ENCODE assay signal across 18 cellular contexts in genomic region chr7:45460379-45460778, GRCh38.
DNase-seq lines count a peak whose midpoint lies in the region; ATAC-seq and TF ChIP-seq lines count a peak whose summit lies in the region.
"Had no signal": no experiment of that assay in that cellular context is flagged by ENCODE, and none has a peak within 500 bp of the region (broad histone marks: within the 10 kb centered on the region; RNA-seq: fewer than 3 reads in every experiment).

No MANE protein-coding gene starts in this region.

- peak overlapping the region; percentile 20 for H2AFZ ChIP-seq in mammary epithelial cell (ENCODE audit: low read depth, low read length)
- H2AFZ ChIP-seq in PC-9: no peak overlapping the region

- H3K27me3 ChIP-seq in mammary epithelial cell (ENCODE audit: insufficient read depth, low read length): no peaks in the 10 kb centered on the region
- H3K27me3 ChIP-seq in PC-9 (ENCODE audit: insufficient read depth, low read depth): no peaks in the 10 kb centered on the region
- H3K27me3 ChIP-seq in endodermal cell (ENCODE audit: control insufficient read depth, insufficient read depth, low read length, poor library complexity, severe bottlenecking): no peaks in the 10 kb centered on the region
- H3K27me3 ChIP-seq: BE2C had no signal

- no peaks in the 10 kb centered on the region for H3K79me2 ChIP-seq in mammary epithelial cell (ENCODE audit: insufficient read depth, low read length)
- H3K79me2 ChIP-seq in PC-9 (ENCODE audit: low read depth): no peaks in the 10 kb centered on the region

- POLR2A ChIA-PET in MCF 10A (lab: Yijun Ruan, JAX) (interaction anchor here (0.6 kb wide), 1 partner anchor 17 kb away, joined by 3 read pairs; no protein-coding TSS in a partner anchor), PC-9 (lab: Charles Lee; ENCODE audit: unreplicated experiment) (no interaction called here)

- in situ Hi-C loops in mammary epithelial cell (cut with MboI; ENCODE audit: low sequenced_read_pairs in 2 of 2): no loop called here

- no peak for DNase-seq in mammary epithelial cell
- DNase-seq in MCF 10A (ENCODE audit: unreplicated experiment): no peak
- peak in 1 of 2 experiments; percentile 44 for DNase-seq in PC-9
- no peak for DNase-seq in endodermal cell
- no peak for DNase-seq in NCI-H2081 (lab: John Stamatoyannopoulos, UW)
- DNase-seq: ACHN; BE2C; C1 segment of cervical spinal cord; CD4-positive, CD25-positive, alpha-beta regulatory T cell; CD8-positive, alpha-beta memory T cell; DMS 273 treated with DMSO at 0.1 percent for 48 hours; DMS53; DND-41; EL had no signal

- H3K4me3 ChIP-seq in mammary epithelial cell (replicated peaks in 1 of 3; ENCODE audit: insufficient read depth in 1 of 3, low read depth in 2 of 3, low read length in 3 of 3) (no peak overlapping the region), PC-9 (no peak overlapping the region), endodermal cell (ENCODE audit: low read length) (no peak overlapping the region)
- H3K4me3 ChIP-seq: GM12878, HAP-1 had no signal

- no peaks in the 10 kb centered on the region for H3K9me3 Mint-ChIP-seq in MCF 10A (ENCODE audit: unreplicated experiment)
- H3K9me3 Mint-ChIP-seq in endodermal cell: peaks cover 8% of the 10 kb centered on the region

- H3K9me2 ChIP-seq in PC-9 (ENCODE audit: insufficient read depth): no peaks in the 10 kb centered on the region

- H3K27ac ChIP-seq in mammary epithelial cell (ENCODE audit: insufficient read depth, low read depth, low read length) (no peak overlapping the region), PC-9 (no peak overlapping the region), endodermal cell (ENCODE audit: low read depth, low read length) (no peak overlapping the region)

- no peak overlapping the region for H3K27ac Mint-ChIP-seq in MCF 10A (ENCODE audit: low read depth, unreplicated experiment)
- H3K27ac Mint-ChIP-seq in endodermal cell: peak overlapping the region; percentile 16
- H3K27ac Mint-ChIP-seq: CD4-positive, CD25-positive, alpha-beta regulatory T cell; CD8-positive, alpha-beta memory T cell had no signal

- no peaks in the 10 kb centered on the region for H3K36me3 Mint-ChIP-seq in MCF 10A (ENCODE audit: insufficient read depth, unreplicated experiment)
- H3K36me3 Mint-ChIP-seq in endodermal cell (ENCODE audit: low read depth): no peaks in the 10 kb centered on the region
- H3K36me3 Mint-ChIP-seq: CD4-positive, CD25-positive, alpha-beta regulatory T cell; CD8-positive, alpha-beta memory T cell had no signal

- H4K20me1 ChIP-seq in mammary epithelial cell (ENCODE audit: insufficient read depth, low read length): no peaks in the 10 kb centered on the region
- no peaks in the 10 kb centered on the region for H4K20me1 ChIP-seq in PC-9 (ENCODE audit: insufficient read depth)

- ATAC-seq in GM21390 (IDR thresholded peaks at IDR 0.05; ENCODE audit: unreplicated experiment): no peak
- ATAC-seq: GM12878, HepG2 had no signal

- H3K4me3 Mint-ChIP-seq in MCF 10A (ENCODE audit: unreplicated experiment): no peak overlapping the region
- no peak overlapping the region for H3K4me3 Mint-ChIP-seq in endodermal cell
- H3K4me3 Mint-ChIP-seq: CD4-positive, CD25-positive, alpha-beta regulatory T cell; CD8-positive, alpha-beta memory T cell had no signal

- H3K9me3 ChIP-seq in mammary epithelial cell (replicated peaks; ENCODE audit: insufficient read depth, low read length): no peaks in the 10 kb centered on the region
- no peaks in the 10 kb centered on the region; the same call in 1 of the 2 replicates for H3K9me3 ChIP-seq in PC-9 (ENCODE audit: insufficient read depth, low read depth)
- no peaks in the 10 kb centered on the region for H3K9me3 ChIP-seq in endodermal cell (ENCODE audit: control insufficient read depth, low read length)
- H3K9me3 ChIP-seq: BE2C, HAP-1 had no signal

- no peak overlapping the region for H3K4me2 ChIP-seq in mammary epithelial cell (ENCODE audit: insufficient read depth, low read depth, low read length)
- peak overlapping the region; percentile 4; the same call in 1 of the 2 replicates for H3K4me2 ChIP-seq in PC-9

- H3K4me1 Mint-ChIP-seq in MCF 10A (ENCODE audit: insufficient read depth, unreplicated experiment): no peaks in the 10 kb centered on the region
- peaks cover 7% of the 10 kb centered on the region for H3K4me1 Mint-ChIP-seq in endodermal cell
- H3K4me1 Mint-ChIP-seq: CD4-positive, CD25-positive, alpha-beta regulatory T cell; CD8-positive, alpha-beta memory T cell had no signal

- BruUV-seq in mammary epithelial cell (replicated peaks; lab: Mats Ljungman, UMichigan) (no TSS peak), MCF 10A (replicated peaks; lab: Mats Ljungman, UMichigan) (no TSS peak), PC-9 (replicated peaks; lab: Mats Ljungman, UMichigan) (no TSS peak)

- H3K4me1 ChIP-seq in mammary epithelial cell (ENCODE audit: insufficient read depth, low read length): peaks cover 4% of the 10 kb centered on the region
- peaks cover 14% of the 10 kb centered on the region for H3K4me1 ChIP-seq in PC-9 (replicated peaks; ENCODE audit: insufficient read depth)
- no peaks in the 10 kb centered on the region for H3K4me1 ChIP-seq in endodermal cell (ENCODE audit: control insufficient read depth, insufficient read depth, low read length)
- H3K4me1 ChIP-seq: HAP-1 had no signal

- H3F3A ChIP-seq in PC-9 (ENCODE audit: insufficient read depth, low read depth): peaks cover 10% of the 10 kb centered on the region

- H3K9ac ChIP-seq in mammary epithelial cell (ENCODE audit: insufficient read depth, low read length): no peak overlapping the region
- H3K9ac ChIP-seq in endodermal cell (ENCODE audit: extremely low read depth, low read length, poor library complexity, severe bottlenecking): no peak overlapping the region

- dilution Hi-C loops in mammary epithelial cell (cut with HindIII; ENCODE audit: low sequenced_read_pairs): no loop called here

- peaks cover 37% of the 10 kb centered on the region for H3K27me3 Mint-ChIP-seq in MCF 10A (ENCODE audit: insufficient read depth, unreplicated experiment)
- H3K27me3 Mint-ChIP-seq in endodermal cell (ENCODE audit: insufficient read depth): peaks cover 1% of the 10 kb centered on the region

- CTCF ChIA-PET in mammary epithelial cell (lab: Charles Lee; ENCODE audit: low non-redundant PET): no interaction called here
- CTCF ChIA-PET in MCF 10A (lab: Yijun Ruan, JAX): no interaction called here
- CTCF ChIA-PET in PC-9 (lab: Charles Lee): no interaction called here

- intact Hi-C loops in mammary epithelial cell (cut with micrococcal nuclease): no loop called here
- intact Hi-C loops in MCF 10A (cut with micrococcal nuclease): no loop called here
- intact Hi-C loops in PC-9 (cut with micrococcal nuclease; ENCODE audit: unreplicated experiment): no loop called here

- TF ChIP-seq CTCF in mammary epithelial cell (conservative IDR thresholded peaks at IDR 0.05 in 1 of 2, IDR thresholded peaks at IDR 0.05 in 1 of 2; ENCODE audit: extremely low read depth in 1 of 2, insufficient read depth in 1 of 2, low read depth in 1 of 2, low read length in 2 of 2): no peak
- no peak for TF ChIP-seq CTCF in MCF 10A (IDR thresholded peaks at IDR 0.05; ENCODE audit: unreplicated experiment)
- TF ChIP-seq CTCF in PC-9 (conservative IDR thresholded peaks at IDR 0.05): no peak
- no peak for TF ChIP-seq CTCF in endodermal cell (conservative IDR thresholded peaks at IDR 0.05)

- H3K36me3 ChIP-seq in mammary epithelial cell (ENCODE audit: insufficient read depth, low read length) (no peaks in the 10 kb centered on the region), PC-9 (ENCODE audit: low read depth) (no peaks in the 10 kb centered on the region), endodermal cell (ENCODE audit: control insufficient read depth, insufficient read depth, low read length) (no peaks in the 10 kb centered on the region)
- H3K36me3 ChIP-seq: BE2C, HAP-1 had no signal

- WGBS in mammary epithelial cell (ENCODE audit: low coverage, missing lambda C conversion rate): 80% methylated on average over 2 of the region's 3 CpGs
- 86 to 100% methylated on average over 1 to 3 of the region's 3 CpGs for WGBS in endodermal cell (ENCODE audit: insufficient coverage in 1 of 2, insufficient read length in 1 of 2), 2 experiments
